In genomic region chr12:57242691-57243454, GRCh38 we compare ENCODE assay signal across 8 cellular contexts. TPM values are rescaled to one million over a fixed set of nuclear protein-coding genes. Genes with fewer than 3 reads are reported as not detected.
A peak's percentile ranks its signal among the peaks of the same experiment; 100 is the strongest.
DNase-seq lines count a peak whose midpoint lies in the region; ATAC-seq and TF ChIP-seq lines count a peak whose summit lies in the region.

No MANE protein-coding gene starts in this region.

- H3K9me3 Mint-ChIP-seq in stimulated activated effector memory CD8-positive, alpha-beta T cell treated with anti-CD3 and anti-CD28 coated beads, Interleukin-12 subunit alpha, Interleukin-12 subunit beta, amount 100 ng/mL, for 72 hours = no peaks in the 10 kb centered on the region

- peak overlapping the region; percentile 48 for H3K27ac Mint-ChIP-seq in stimulated activated effector memory CD8-positive, alpha-beta T cell treated with anti-CD3 and anti-CD28 coated beads, Interleukin-12 subunit alpha, Interleukin-12 subunit beta, amount 100 ng/mL, for 72 hours

- peaks cover 66% of the 10 kb centered on the region for H3K4me1 Mint-ChIP-seq in stimulated activated effector memory CD8-positive, alpha-beta T cell treated with anti-CD3 and anti-CD28 coated beads, Interleukin-12 subunit alpha, Interleukin-12 subunit beta, amount 100 ng/mL, for 72 hours

- peak overlapping the region; percentile 85 for H3K4me3 Mint-ChIP-seq in stimulated activated effector memory CD8-positive, alpha-beta T cell treated with anti-CD3 and anti-CD28 coated beads, Interleukin-12 subunit alpha, Interleukin-12 subunit beta, amount 100 ng/mL, for 72 hours

- ATAC-seq in left lobe of liver (peak; percentile 33), HG03039 (IDR thresholded peaks at IDR 0.05; ENCODE audit: unreplicated experiment) (no peak)
- ATAC-seq in stimulated activated effector memory CD8-positive, alpha-beta T cell treated with anti-CD3 and anti-CD28 coated beads, Interleukin-12 subunit alpha, Interleukin-12 subunit beta, amount 100 ng/mL, for 72 hours = peak; percentile 9

- peak; percentile 69 for TF ChIP-seq CTCF in cardiac fibroblast (IDR thresholded peaks at IDR 0.05; ENCODE audit: low read depth, low read length)

- H3K4me3 ChIP-seq in cardiac fibroblast (replicated peaks in 1 of 2; ENCODE audit: low read depth in 2 of 2, low read length in 2 of 2) = peak overlapping the region; percentile 39 to 41

- peaks cover 21% of the 10 kb centered on the region for H3K36me3 Mint-ChIP-seq in stimulated activated effector memory CD8-positive, alpha-beta T cell treated with anti-CD3 and anti-CD28 coated beads, Interleukin-12 subunit alpha, Interleukin-12 subunit beta, amount 100 ng/mL, for 72 hours

- peak; percentile 99 for DNase-seq in DMS53 (lab: John Stamatoyannopoulos, UW)
- DNase-seq in GOT3 (lab: John Stamatoyannopoulos, UW) = peak; percentile 85
- DNase-seq in NCI-H2029 (lab: John Stamatoyannopoulos, UW) = peak; percentile 96
- peak; percentile 43 for DNase-seq in UCSD-AML1 (lab: John Stamatoyannopoulos, UW; ENCODE audit: unreplicated experiment)
- DNase-seq in cardiac fibroblast (ENCODE audit: low read depth in 2 of 2) = peak; percentile 53 to 57
- no peak for DNase-seq in left lobe of liver (ENCODE audit: low spot score)
- peak; percentile 63 to 87 for DNase-seq in stimulated activated effector memory CD8-positive, alpha-beta T cell treated with anti-CD3 and anti-CD28 coated beads, Interleukin-12 subunit alpha, Interleukin-12 subunit beta, amount 100 ng/mL, for 72 hours (ENCODE audit: low spot score in 2 of 2)

RNA-seq across cellular contexts. Expression of gene STAC3, which starts 8.1 kb away (rescaled TPM):
- total RNA-seq in left lobe of liver = 2.3 TPM

RNA-seq across cellular contexts. Expression of gene SHMT2, which starts 13.4 kb away (rescaled TPM):
- 242 TPM for total RNA-seq in left lobe of liver

RNA-seq across cellular contexts. Expression of gene NXPH4, which starts 26.3 kb away (rescaled TPM):
- total RNA-seq in left lobe of liver = 0.13 TPM
